Comparison of ENCODE assay signal across 9 cellular contexts in genomic region chr7:727806-728460, GRCh38. TPM values are rescaled to one million over a fixed set of nuclear protein-coding genes. Genes with fewer than 3 reads are reported as not detected.
A peak's percentile ranks its signal among the peaks of the same experiment; 100 is the strongest.
DNase-seq lines count a peak whose midpoint lies in the region; ATAC-seq lines count a peak whose summit lies in the region.
"Had no signal": no experiment of that assay in that cellular context is flagged by ENCODE, and none has a peak within 500 bp of the region (broad histone marks: within the 10 kb centered on the region; RNA-seq: fewer than 3 reads in every experiment).

No MANE protein-coding gene starts in this region.

- DNase-seq in DMS 273 (lab: John Stamatoyannopoulos, UW; ENCODE audit: unreplicated experiment) (peak; percentile 54), DMS 273 treated with DMSO at 0.1 percent for 48 hours (lab: John Stamatoyannopoulos, UW) (no peak), T-helper 17 cell (no peak), right cardiac atrium (no peak), pons (ENCODE audit: low spot score) (no peak), DMS53 treated with DMSO at 0.1 percent for 48 hours (lab: John Stamatoyannopoulos, UW; ENCODE audit: unreplicated experiment) (no peak)
- DNase-seq: NCI-H187 had no signal

- H3K27me3 ChIP-seq in right cardiac atrium (ENCODE audit: control insufficient read depth, insufficient read depth): no peaks in the 10 kb centered on the region

- peaks cover under 1% of the 10 kb centered on the region for H3K9me3 Mint-ChIP-seq in stimulated activated memory B cell treated with anti-CD40 and anti-IgM and Interleukin-4, amounts not matched to agents 10 μg/mL and 1 μg/mL and 100 μg/mL, for 72 hours

- H3K4me1 ChIP-seq in right cardiac atrium (ENCODE audit: control insufficient read depth, insufficient read depth, low read length): peaks cover 5% of the 10 kb centered on the region

- 20% methylated on average over 21 of the region's 21 CpGs for WGBS in right cardiac atrium

- peak overlapping the region; percentile 92 for H3K4me3 ChIP-seq in right cardiac atrium (ENCODE audit: low read length)

- H3K36me3 Mint-ChIP-seq in T-helper 17 cell (ENCODE audit: low read depth): no peaks in the 10 kb centered on the region
- peaks cover 42% of the 10 kb centered on the region for H3K36me3 Mint-ChIP-seq in stimulated activated memory B cell treated with anti-CD40 and anti-IgM and Interleukin-4, amounts not matched to agents 10 μg/mL and 1 μg/mL and 100 μg/mL, for 72 hours

- no peak overlapping the region for H3K27ac ChIP-seq in right cardiac atrium (ENCODE audit: low read length)

- intact Hi-C loops in right cardiac atrium (cut with DNase I): loop anchor here in 1 of 4 donors (10.0 kb wide), 1 partner anchor 203 kb away; no protein-coding TSS in a partner anchor

- ATAC-seq in T-helper 17 cell: no peak
- no peak for ATAC-seq in right cardiac atrium
- no peak for ATAC-seq in stimulated activated memory B cell treated with anti-CD40 and anti-IgM and Interleukin-4, amounts not matched to agents 10 μg/mL and 1 μg/mL and 100 μg/mL, for 72 hours
- ATAC-seq in GM21529 (IDR thresholded peaks at IDR 0.05; ENCODE audit: unreplicated experiment): no peak

- H3K9me3 ChIP-seq in T-helper 17 cell (ENCODE audit: control insufficient read depth, low read length, poor library complexity, severe bottlenecking) (no peaks in the 10 kb centered on the region), right cardiac atrium (ENCODE audit: control insufficient read depth, low read length) (no peaks in the 10 kb centered on the region)

- no peaks in the 10 kb centered on the region for H3K27me3 Mint-ChIP-seq in T-helper 17 cell
- H3K27me3 Mint-ChIP-seq in stimulated activated memory B cell treated with anti-CD40 and anti-IgM and Interleukin-4, amounts not matched to agents 10 μg/mL and 1 μg/mL and 100 μg/mL, for 72 hours: no peaks in the 10 kb centered on the region

- H3K27ac Mint-ChIP-seq in T-helper 17 cell: peak overlapping the region; percentile 11
- H3K27ac Mint-ChIP-seq in stimulated activated memory B cell treated with anti-CD40 and anti-IgM and Interleukin-4, amounts not matched to agents 10 μg/mL and 1 μg/mL and 100 μg/mL, for 72 hours: peak overlapping the region; percentile 80

- peaks cover 8% of the 10 kb centered on the region for H3K4me1 Mint-ChIP-seq in T-helper 17 cell
- H3K4me1 Mint-ChIP-seq in stimulated activated memory B cell treated with anti-CD40 and anti-IgM and Interleukin-4, amounts not matched to agents 10 μg/mL and 1 μg/mL and 100 μg/mL, for 72 hours: peaks cover 30% of the 10 kb centered on the region

- peak overlapping the region; percentile 90 for H3K4me3 Mint-ChIP-seq in T-helper 17 cell
- H3K4me3 Mint-ChIP-seq in stimulated activated memory B cell treated with anti-CD40 and anti-IgM and Interleukin-4, amounts not matched to agents 10 μg/mL and 1 μg/mL and 100 μg/mL, for 72 hours: peak overlapping the region; percentile 82

RNA-seq across cellular contexts. Expression of gene PRKAR1B, which starts 0.9 kb away (rescaled TPM):
- total RNA-seq in T-helper 17 cell (10 to 100 TPM in 1 of 2 donors, 1 to 10 TPM in 1; 10.0 to 22.1 TPM), right cardiac atrium (10 to 100 TPM; 22.6 to 38.3 (median 25.1) TPM)
- 20.7 TPM for polyA plus RNA-seq in right cardiac atrium

RNA-seq across cellular contexts. Expression of gene DNAAF5, which starts 1.4 kb away (rescaled TPM):
- total RNA-seq in T-helper 17 cell: 10 to 100 TPM; 10.7 to 13.7 TPM
- 10 to 100 TPM; 12.0 to 20.7 (median 16.1) TPM for total RNA-seq in right cardiac atrium
- polyA plus RNA-seq in right cardiac atrium: 10.2 TPM
